8 cellular contexts compared by ENCODE assay signal in the genomic region with DNA sequence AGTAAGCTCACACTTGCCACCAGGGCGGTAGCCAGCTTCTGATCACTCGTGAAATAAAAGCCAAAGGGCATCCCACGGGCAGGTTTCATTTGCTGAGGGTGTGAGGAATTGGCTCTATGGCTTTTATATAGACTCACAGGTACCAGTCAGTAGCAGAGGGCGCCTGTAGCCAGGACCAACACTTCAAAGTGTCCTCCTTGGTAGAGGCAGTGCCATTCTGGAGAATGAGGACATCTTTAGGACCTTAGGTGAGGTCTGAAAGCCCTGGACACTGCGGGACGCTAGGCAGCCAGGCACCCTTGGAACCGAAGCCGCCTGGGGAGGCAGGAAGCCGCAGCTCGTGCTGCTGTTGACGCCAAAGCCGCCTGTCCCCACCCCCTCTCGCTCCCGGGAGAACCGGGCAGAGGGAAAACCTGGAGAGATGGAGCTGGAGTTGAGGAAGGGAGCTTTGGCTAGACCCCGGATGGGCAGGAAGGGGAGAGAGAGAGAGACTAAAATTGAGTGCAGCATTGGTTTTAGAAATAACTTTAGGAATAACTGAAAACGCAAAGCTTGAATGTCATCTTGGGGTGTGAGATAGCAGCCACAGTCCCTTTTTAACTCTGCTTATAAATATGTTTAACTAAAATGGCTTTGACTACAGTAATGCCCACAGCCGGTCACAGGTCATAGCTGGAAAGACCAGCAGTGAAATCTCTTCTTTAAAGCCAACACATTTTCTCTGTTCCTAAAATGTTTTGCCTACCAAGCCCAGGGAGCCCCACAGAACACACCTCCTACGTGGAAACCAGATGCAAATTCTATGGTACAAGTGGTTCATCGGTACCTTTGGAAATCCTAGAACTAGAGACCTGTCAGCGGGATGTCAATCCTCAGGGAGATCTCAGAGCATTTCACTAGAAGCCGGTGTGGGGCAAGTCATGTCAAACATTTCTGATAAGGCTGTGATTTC.
DNase-seq lines count a peak whose midpoint lies in the region; ATAC-seq and TF ChIP-seq lines count a peak whose summit lies in the region.

No MANE protein-coding gene starts in this region.

- in situ Hi-C loops in astrocyte of the spinal cord (cut with HindIII; ENCODE audit: low sequenced_read_pairs): no loop called here

- no peak for ATAC-seq in HG02981 (IDR thresholded peaks at IDR 0.05; ENCODE audit: unreplicated experiment)

- intact Hi-C loops in posterior vena cava (cut with DNase I): loop anchor here in 1 of 2 donors (5.0 kb wide), 1 partner anchor 130 kb away; a partner anchor contains a TSS

- H3K27me3 Mint-ChIP-seq in activated T-cell treated with anti-CD3 and anti-CD28 coated beads, Interleukin-2, amount 50 U/mL, for 24 hours: peaks cover 77% of the 10 kb centered on the region

- no peak for TF ChIP-seq CTCF in astrocyte of the spinal cord (IDR thresholded peaks at IDR 0.05; ENCODE audit: low read depth, low read length)

- DNase-seq in activated T-cell treated with anti-CD3 and anti-CD28 coated beads, Interleukin-2, amount 50 U/mL, for 24 hours: peak; percentile 49
- DNase-seq in activated T-cell treated with anti-CD3 and anti-CD28 coated beads for 4 hours (no peak), NCI-H774 (lab: John Stamatoyannopoulos, UW) (peak; percentile 71), astrocyte of the spinal cord (ENCODE audit: low read depth, low spot score) (peak; percentile 81), hepatic stellate cell (ENCODE audit: low spot score) (peak; percentile 73), posterior vena cava (ENCODE audit: low spot score) (peak; percentile 93), SKM-1 (lab: John Stamatoyannopoulos, UW; ENCODE audit: unreplicated experiment) (no peak)

- peak overlapping the region; percentile 25 for H3K4me3 Mint-ChIP-seq in activated T-cell treated with anti-CD3 and anti-CD28 coated beads, Interleukin-2, amount 50 U/mL, for 24 hours

- peaks cover 6% of the 10 kb centered on the region for H3K9me3 Mint-ChIP-seq in activated T-cell treated with anti-CD3 and anti-CD28 coated beads, Interleukin-2, amount 50 U/mL, for 24 hours

- H3K27ac Mint-ChIP-seq in activated T-cell treated with anti-CD3 and anti-CD28 coated beads, Interleukin-2, amount 50 U/mL, for 24 hours: no peak overlapping the region

- peaks cover 11% of the 10 kb centered on the region for H3K4me1 Mint-ChIP-seq in activated T-cell treated with anti-CD3 and anti-CD28 coated beads, Interleukin-2, amount 50 U/mL, for 24 hours (ENCODE audit: low read depth)

- H3K4me3 ChIP-seq in astrocyte of the spinal cord (ENCODE audit: low read depth, low read length): peak overlapping the region; percentile 28

- no peaks in the 10 kb centered on the region for H3K36me3 Mint-ChIP-seq in activated T-cell treated with anti-CD3 and anti-CD28 coated beads, Interleukin-2, amount 50 U/mL, for 24 hours (ENCODE audit: low read depth)

Comparison
In these comparisons a context has a peak if more than half of its experiments do, and no peak if none do; other contexts are left out.
1. DNase-seq: peak in activated T-cell treated with anti-CD3 and anti-CD28 coated beads, Interleukin-2, amount 50 U/mL, for 24 hours (single experiment), NCI-H774 (single experiment), astrocyte of the spinal cord (single experiment), hepatic stellate cell (single experiment) and posterior vena cava (single experiment); none in activated T-cell treated with anti-CD3 and anti-CD28 coated beads for 4 hours (single experiment) and SKM-1 (single experiment).